In the genomic region with DNA sequence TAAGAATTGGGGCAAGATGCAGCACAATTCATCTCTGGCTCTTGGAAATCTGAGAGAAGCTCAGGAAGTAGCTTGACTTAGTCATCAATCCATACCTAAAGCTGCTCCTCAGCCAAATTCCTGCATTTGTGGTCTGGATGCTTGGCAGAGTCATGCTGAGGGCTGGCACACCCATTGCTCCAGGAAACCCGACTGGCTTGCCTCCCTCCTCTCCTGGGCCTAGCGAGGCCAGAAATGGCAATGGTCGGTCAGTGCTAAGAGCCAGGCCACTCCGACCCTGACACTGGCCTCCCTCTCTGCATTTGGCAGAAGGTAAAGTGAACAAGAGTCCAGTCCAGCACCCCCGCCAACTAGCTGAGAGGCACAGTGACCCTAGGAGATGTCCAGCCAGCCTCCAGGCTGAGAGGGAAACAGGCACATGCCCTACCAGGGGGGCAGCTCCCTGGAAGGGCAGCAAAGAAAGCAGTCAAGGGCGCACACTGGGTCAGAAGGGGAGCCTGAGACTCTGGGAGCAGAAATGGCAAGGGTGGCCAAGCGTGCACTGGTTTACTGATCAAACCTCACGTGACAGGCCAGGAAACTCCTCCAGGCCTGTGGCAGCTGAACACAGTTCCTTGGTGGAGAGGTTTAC, we compare ENCODE assay signal across 1 cellular context.
TF ChIP-seq lines count a peak whose summit lies in the region.

No MANE protein-coding gene starts in this region.

TF ChIP-seq in liver, 16 proteins besides CTCF, POLR2A, EP300 and RAD21:
- TF ChIP-seq TAF1 (conservative IDR thresholded peaks at IDR 0.05) (no peak), RXRA (IDR thresholded peaks at IDR 0.05) (peak in 1 of 2 donors; percentile 56), YY1 (IDR thresholded peaks at IDR 0.05) (no peak), EGR1 (IDR thresholded peaks at IDR 0.05; ENCODE audit: low read depth in 2 of 2) (no peak), JUND (IDR thresholded peaks at IDR 0.05) (no peak), HNF4A (conservative IDR thresholded peaks at IDR 0.05) (peak; percentile 17 to 64), HNF4G (IDR thresholded peaks at IDR 0.05) (no peak), SP1 (IDR thresholded peaks at IDR 0.05) (no peak), FOXA1 (IDR thresholded peaks at IDR 0.05) (no peak), FOXA2 (IDR thresholded peaks at IDR 0.05) (no peak), NR2F2 (IDR thresholded peaks at IDR 0.05) (no peak)
- TF ChIP-seq, protein P1, sequence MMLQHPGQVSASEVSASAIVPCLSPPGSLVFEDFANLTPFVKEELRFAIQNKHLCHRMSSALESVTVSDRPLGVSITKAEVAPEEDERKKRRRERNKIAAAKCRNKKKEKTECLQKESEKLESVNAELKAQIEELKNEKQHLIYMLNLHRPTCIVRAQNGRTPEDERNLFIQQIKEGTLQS (IDR thresholded peaks at IDR 0.05), result no peak
- TF ChIP-seq, protein P2, sequence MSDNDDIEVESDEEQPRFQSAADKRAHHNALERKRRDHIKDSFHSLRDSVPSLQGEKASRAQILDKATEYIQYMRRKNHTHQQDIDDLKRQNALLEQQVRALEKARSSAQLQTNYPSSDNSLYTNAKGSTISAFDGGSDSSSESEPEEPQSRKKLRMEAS (IDR thresholded peaks at IDR 0.05), result no peak
- TF ChIP-seq, protein P3, sequence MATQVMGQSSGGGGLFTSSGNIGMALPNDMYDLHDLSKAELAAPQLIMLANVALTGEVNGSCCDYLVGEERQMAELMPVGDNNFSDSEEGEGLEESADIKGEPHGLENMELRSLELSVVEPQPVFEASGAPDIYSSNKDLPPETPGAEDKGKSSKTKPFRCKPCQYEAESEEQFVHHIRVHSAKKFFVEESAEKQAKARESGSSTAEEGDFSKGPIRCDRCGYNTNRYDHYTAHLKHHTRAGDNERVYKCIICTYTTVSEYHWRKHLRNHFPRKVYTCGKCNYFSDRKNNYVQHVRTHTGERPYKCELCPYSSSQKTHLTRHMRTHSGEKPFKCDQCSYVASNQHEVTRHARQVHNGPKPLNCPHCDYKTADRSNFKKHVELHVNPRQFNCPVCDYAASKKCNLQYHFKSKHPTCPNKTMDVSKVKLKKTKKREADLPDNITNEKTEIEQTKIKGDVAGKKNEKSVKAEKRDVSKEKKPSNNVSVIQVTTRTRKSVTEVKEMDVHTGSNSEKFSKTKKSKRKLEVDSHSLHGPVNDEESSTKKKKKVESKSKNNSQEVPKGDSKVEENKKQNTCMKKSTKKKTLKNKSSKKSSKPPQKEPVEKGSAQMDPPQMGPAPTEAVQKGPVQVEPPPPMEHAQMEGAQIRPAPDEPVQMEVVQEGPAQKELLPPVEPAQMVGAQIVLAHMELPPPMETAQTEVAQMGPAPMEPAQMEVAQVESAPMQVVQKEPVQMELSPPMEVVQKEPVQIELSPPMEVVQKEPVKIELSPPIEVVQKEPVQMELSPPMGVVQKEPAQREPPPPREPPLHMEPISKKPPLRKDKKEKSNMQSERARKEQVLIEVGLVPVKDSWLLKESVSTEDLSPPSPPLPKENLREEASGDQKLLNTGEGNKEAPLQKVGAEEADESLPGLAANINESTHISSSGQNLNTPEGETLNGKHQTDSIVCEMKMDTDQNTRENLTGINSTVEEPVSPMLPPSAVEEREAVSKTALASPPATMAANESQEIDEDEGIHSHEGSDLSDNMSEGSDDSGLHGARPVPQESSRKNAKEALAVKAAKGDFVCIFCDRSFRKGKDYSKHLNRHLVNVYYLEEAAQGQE (IDR thresholded peaks at IDR 0.05), result no peak
- TF ChIP-seq, protein P4, sequence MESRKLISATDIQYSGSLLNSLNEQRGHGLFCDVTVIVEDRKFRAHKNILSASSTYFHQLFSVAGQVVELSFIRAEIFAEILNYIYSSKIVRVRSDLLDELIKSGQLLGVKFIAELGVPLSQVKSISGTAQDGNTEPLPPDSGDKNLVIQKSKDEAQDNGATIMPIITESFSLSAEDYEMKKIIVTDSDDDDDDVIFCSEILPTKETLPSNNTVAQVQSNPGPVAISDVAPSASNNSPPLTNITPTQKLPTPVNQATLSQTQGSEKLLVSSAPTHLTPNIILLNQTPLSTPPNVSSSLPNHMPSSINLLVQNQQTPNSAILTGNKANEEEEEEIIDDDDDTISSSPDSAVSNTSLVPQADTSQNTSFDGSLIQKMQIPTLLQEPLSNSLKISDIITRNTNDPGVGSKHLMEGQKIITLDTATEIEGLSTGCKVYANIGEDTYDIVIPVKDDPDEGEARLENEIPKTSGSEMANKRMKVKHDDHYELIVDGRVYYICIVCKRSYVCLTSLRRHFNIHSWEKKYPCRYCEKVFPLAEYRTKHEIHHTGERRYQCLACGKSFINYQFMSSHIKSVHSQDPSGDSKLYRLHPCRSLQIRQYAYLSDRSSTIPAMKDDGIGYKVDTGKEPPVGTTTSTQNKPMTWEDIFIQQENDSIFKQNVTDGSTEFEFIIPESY (IDR thresholded peaks at IDR 0.05), result no peak
